8 cellular contexts compared by ENCODE assay signal in genomic region chr7:142807855-142808460, GRCh38. TPM values are rescaled to one million over a fixed set of nuclear protein-coding genes. Genes with fewer than 3 reads are reported as not detected.
A peak's percentile ranks its signal among the peaks of the same experiment; 100 is the strongest.
DNase-seq lines count a peak whose midpoint lies in the region; ATAC-seq and TF ChIP-seq lines count a peak whose summit lies in the region.

No MANE protein-coding gene starts in this region.

- H3K79me2 ChIP-seq in MM.1S (ENCODE audit: low read length), result no peaks in the 10 kb centered on the region

- peak; percentile 43 for DNase-seq in MM.1S
- no peak for DNase-seq in activated naive CD8-positive, alpha-beta T cell treated with anti-CD3 and anti-CD28 coated beads, Interleukin-2, amount 10 ng/mL, durations not matched to agents 7 days and 5 days
- DNase-seq in spleen, result no peak
- no peak for DNase-seq in islet precursor cell
- no peak for DNase-seq in GF-D8 (lab: John Stamatoyannopoulos, UW)
- DNase-seq in NCI-H1417 (lab: John Stamatoyannopoulos, UW), result no peak
- DNase-seq in NCI-H146 (lab: John Stamatoyannopoulos, UW), result no peak

- peaks cover 34% of the 10 kb centered on the region for H3F3A ChIP-seq in MM.1S (ENCODE audit: insufficient read depth, low read length)

- H3K27me3 ChIP-seq in MM.1S (replicated peaks; ENCODE audit: insufficient read depth, low read length) (no peaks in the 10 kb centered on the region), spleen (replicated peaks in 1 of 7) (peaks cover 0 to 5% (median 0%) of the 10 kb centered on the region in 7 donors)

- peak overlapping the region; percentile 99 for H3K27ac Mint-ChIP-seq in activated naive CD8-positive, alpha-beta T cell treated with anti-CD3 and anti-CD28 coated beads, Interleukin-2, amount 10 ng/mL, durations not matched to agents 7 days and 5 days

- H3K9me3 Mint-ChIP-seq in activated naive CD8-positive, alpha-beta T cell treated with anti-CD3 and anti-CD28 coated beads, Interleukin-2, amount 10 ng/mL, durations not matched to agents 7 days and 5 days, result no peaks in the 10 kb centered on the region

- H3K4me3 ChIP-seq in MM.1S (ENCODE audit: low read length) (peak overlapping the region; percentile 14; the same call in 1 of the 2 replicates), spleen (peak overlapping the region in 1 of 8 donors; percentile 22)

- peak overlapping the region; percentile 48 for H2AFZ ChIP-seq in MM.1S (ENCODE audit: low read length)

- peaks cover 19% of the 10 kb centered on the region for H3K36me3 Mint-ChIP-seq in activated naive CD8-positive, alpha-beta T cell treated with anti-CD3 and anti-CD28 coated beads, Interleukin-2, amount 10 ng/mL, durations not matched to agents 7 days and 5 days

- H3K36me3 ChIP-seq in MM.1S (replicated peaks; ENCODE audit: insufficient read depth, low read length) (no peaks in the 10 kb centered on the region), spleen (peaks cover 0 to 11% (median 4%) of the 10 kb centered on the region in 6 donors)

- intact Hi-C loops in spleen (cut with DNase I; ENCODE audit: low total_unique reads), result no loop called here

- no peaks in the 10 kb centered on the region for H3K9me2 ChIP-seq in MM.1S (replicated peaks; ENCODE audit: insufficient read depth, low read length)

- no peaks in the 10 kb centered on the region for H4K20me1 ChIP-seq in MM.1S (ENCODE audit: insufficient read depth, low read length)

- no peaks in the 10 kb centered on the region for H3K27me3 Mint-ChIP-seq in activated naive CD8-positive, alpha-beta T cell treated with anti-CD3 and anti-CD28 coated beads, Interleukin-2, amount 10 ng/mL, durations not matched to agents 7 days and 5 days

- H3K9me3 ChIP-seq in MM.1S (replicated peaks; ENCODE audit: insufficient read depth, low read length) (no peaks in the 10 kb centered on the region), spleen (no peaks in the 10 kb centered on the region)

- peak; percentile 20 for ATAC-seq in GM18907 (IDR thresholded peaks at IDR 0.05; ENCODE audit: unreplicated experiment)
- no peak for ATAC-seq in activated naive CD8-positive, alpha-beta T cell treated with anti-CD3 and anti-CD28 coated beads, Interleukin-2, amount 10 ng/mL, durations not matched to agents 7 days and 5 days (ENCODE audit: low read depth)

- peak overlapping the region; percentile 80 for H3K4me2 ChIP-seq in MM.1S (ENCODE audit: low read depth, low read length)

- peak overlapping the region; percentile 81 for H3K4me3 Mint-ChIP-seq in activated naive CD8-positive, alpha-beta T cell treated with anti-CD3 and anti-CD28 coated beads, Interleukin-2, amount 10 ng/mL, durations not matched to agents 7 days and 5 days

- no peak for TF ChIP-seq POLR2A in spleen (IDR thresholded peaks at IDR 0.05)

- H3K4me1 ChIP-seq in MM.1S (ENCODE audit: low read length), result peaks cover 47% of the 10 kb centered on the region
- H3K4me1 ChIP-seq in spleen, result peaks cover 22 to 97% (median 79%) of the 10 kb centered on the region in 6 donors

- POLR2A ChIA-PET in activated naive CD8-positive, alpha-beta T cell treated with anti-CD3 and anti-CD28 coated beads, Interleukin-2, amount 10 ng/mL, durations not matched to agents 7 days and 5 days (lab: Charles Lee), result interaction anchor here (0.5 to 15.1 kb wide), 16 partner anchors 15 to 1249 kb away, joined by 3 to 1271 read pairs (median 6); no protein-coding TSS in a partner anchor

- 18 to 33% (median 26%) methylated on average over 3 of the region's 3 CpGs for WGBS in spleen, 5 donors

- TF ChIP-seq CTCF in MM.1S (IDR thresholded peaks at IDR 0.05; ENCODE audit: low read length), result no peak
- TF ChIP-seq CTCF in spleen (IDR thresholded peaks at IDR 0.05 in 8 of 11, conservative IDR thresholded peaks at IDR 0.05 in 3 of 11), result no peak

- H3K27ac ChIP-seq in MM.1S (ENCODE audit: low read length) (peak overlapping the region; percentile 93), spleen (peak overlapping the region; percentile 81 to 98 (median 90))

- H3K4me1 Mint-ChIP-seq in activated naive CD8-positive, alpha-beta T cell treated with anti-CD3 and anti-CD28 coated beads, Interleukin-2, amount 10 ng/mL, durations not matched to agents 7 days and 5 days, result peaks cover 90% of the 10 kb centered on the region

- H3K9ac ChIP-seq in MM.1S (ENCODE audit: low read length), result peak overlapping the region; percentile 58

RNA-seq across cellular contexts. Expression of gene PRSS2, which starts 37.2 kb away (rescaled TPM):
- not detected for total RNA-seq in activated naive CD8-positive, alpha-beta T cell treated with anti-CD3 and anti-CD28 coated beads, Interleukin-2, amount 10 ng/mL, durations not matched to agents 7 days and 5 days
- total RNA-seq in spleen, result 10 to 100 TPM in 2 of 7 donors, 1 to 10 TPM in 1, not detected in 4; 3.8 to 14.5 (median 11.1) TPM
- polyA plus RNA-seq in spleen, result 1 to 10 TPM; 1.1 to 1.3 (median 1.2) TPM

RNA-seq across cellular contexts. Expression of gene EPHB6, which starts 46.9 kb away (rescaled TPM):
- 10 to 100 TPM; 20.1 to 25.2 TPM for total RNA-seq in activated naive CD8-positive, alpha-beta T cell treated with anti-CD3 and anti-CD28 coated beads, Interleukin-2, amount 10 ng/mL, durations not matched to agents 7 days and 5 days
- total RNA-seq in spleen, result 10 to 100 TPM; 12.3 to 15.5 (median 13.9) TPM
- 10 to 100 TPM; 11.3 to 28.8 (median 23.6) TPM for polyA plus RNA-seq in spleen

RNA-seq across cellular contexts. Expression of gene PRSS1, which starts 58.7 kb away (rescaled TPM):
- not detected for total RNA-seq in activated naive CD8-positive, alpha-beta T cell treated with anti-CD3 and anti-CD28 coated beads, Interleukin-2, amount 10 ng/mL, durations not matched to agents 7 days and 5 days
- total RNA-seq in spleen, result 1 to 10 TPM in 3 of 7 donors, not detected in 4; 2.9 to 6.3 (median 3.0) TPM
- 1 to 10 TPM in 2 of 3 donors, under 1 TPM in 1; 0.88 to 1.4 (median 1.2) TPM for polyA plus RNA-seq in spleen
